ENCODE assay signal across 9 cellular contexts in the genomic region with DNA sequence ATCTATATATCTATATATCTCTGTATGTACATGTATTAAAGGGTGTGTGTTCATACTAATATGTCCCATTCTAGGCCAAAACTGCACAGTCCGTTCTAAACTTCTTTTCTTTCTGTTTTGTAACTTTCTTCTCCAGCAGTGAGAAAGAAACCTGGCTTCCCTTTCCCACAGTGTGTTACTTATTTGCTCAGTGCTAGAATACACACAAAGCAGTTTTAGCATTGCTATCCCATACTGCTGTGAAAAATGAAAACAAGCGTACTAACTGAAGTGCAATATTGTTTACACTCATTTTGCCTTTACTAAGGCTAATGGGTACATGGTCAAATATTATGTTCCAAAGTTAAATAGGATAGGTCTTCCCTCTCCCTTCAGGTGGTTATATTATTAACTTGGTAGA.
"Had no signal": no experiment of that assay in that cellular context is flagged by ENCODE, and none has a peak within 500 bp of the region (broad histone marks: within the 10 kb centered on the region; RNA-seq: fewer than 3 reads in every experiment).

No MANE protein-coding gene starts in this region.

- H3K4me2 ChIP-seq: GM23338 had no signal

- DNase-seq: H9, HCEC 1CT, IMR-90, KG1 had no signal

- FAIRE-seq: H1, H54, HTR-8/SVneo had no signal

- ATAC-seq: GM23338, K562 had no signal

- H3K4me3 ChIP-seq: GM23338, K562 had no signal

- H2AFZ ChIP-seq: GM23338 had no signal
